In the genomic region with DNA sequence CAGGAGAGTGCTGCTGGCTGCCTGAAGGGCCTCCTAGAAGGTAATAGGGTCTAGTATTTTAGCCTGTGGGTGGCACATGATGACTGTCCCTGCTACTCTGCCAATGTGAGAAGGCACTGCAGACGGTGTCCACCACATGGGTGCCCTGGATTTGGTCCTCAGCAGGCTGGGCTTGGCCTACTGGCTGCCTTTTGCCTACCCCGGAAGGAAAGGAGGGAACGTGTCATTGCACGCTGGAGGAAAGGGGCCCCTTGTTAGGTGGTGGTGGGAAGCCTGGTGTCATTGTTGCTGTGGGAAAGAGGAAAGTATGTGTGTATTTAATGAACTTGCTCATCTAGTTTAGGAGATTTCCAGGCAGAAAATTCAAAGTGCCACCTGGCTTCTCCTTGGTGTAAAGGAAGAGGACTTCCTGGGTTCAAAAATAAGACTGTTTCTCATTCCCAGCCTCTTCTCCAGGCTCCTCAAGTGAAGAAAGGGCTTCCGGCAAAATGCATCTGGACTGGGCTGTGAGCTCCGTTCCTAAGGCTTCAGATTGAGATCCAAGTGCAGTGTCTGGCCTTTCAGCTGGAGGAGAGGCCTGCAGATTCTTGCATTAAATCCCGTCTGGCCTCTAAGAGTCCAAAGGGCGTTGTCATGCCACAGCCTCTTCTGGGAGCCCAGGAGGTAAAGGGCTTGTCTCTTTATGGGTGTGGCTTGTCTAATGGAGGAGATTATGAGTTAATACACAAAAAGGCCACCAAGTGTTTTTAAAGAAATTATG, we compare ENCODE assay signal across 10 cellular contexts. TPM values are rescaled to one million over a fixed set of nuclear protein-coding genes. Genes with fewer than 3 reads are reported as not detected.
DNase-seq lines count a peak whose midpoint lies in the region; ATAC-seq and TF ChIP-seq lines count a peak whose summit lies in the region.
"Had no signal": no experiment of that assay in that cellular context is flagged by ENCODE, and none has a peak within 500 bp of the region (broad histone marks: within the 10 kb centered on the region; RNA-seq: fewer than 3 reads in every experiment).

No MANE protein-coding gene starts in this region.

- H4K20me1 ChIP-seq in HCT116 (ENCODE audit: insufficient read depth), result peaks cover 14% of the 10 kb centered on the region; the same call in 1 of the 2 replicates

- intact Hi-C loops in CD8-positive, alpha-beta T cell (cut with DNase I, micrococcal nuclease), result no loop called here
- intact Hi-C loops in HCT116 (cut with micrococcal nuclease), result no loop called here

- peak overlapping the region; percentile 60 for H3K4me2 ChIP-seq in HCT116 (ENCODE audit: low read length)

- H3K4me3 Mint-ChIP-seq in CD8-positive, alpha-beta T cell, result peak overlapping the region; percentile 47
- H3K4me3 Mint-ChIP-seq in activated naive CD8-positive, alpha-beta T cell treated with anti-CD3 and anti-CD28 coated beads, Interleukin-2, amount 50 U/mL, for 24 hours, result no peak overlapping the region

- H3K79me2 ChIP-seq in HCT116 (ENCODE audit: insufficient read depth, low read length), result peaks cover 90% of the 10 kb centered on the region

- peaks cover 71% of the 10 kb centered on the region for H3K4me1 Mint-ChIP-seq in CD8-positive, alpha-beta T cell (ENCODE audit: low read depth)
- H3K4me1 Mint-ChIP-seq in activated naive CD8-positive, alpha-beta T cell treated with anti-CD3 and anti-CD28 coated beads, Interleukin-2, amount 50 U/mL, for 24 hours, result peaks cover 78% of the 10 kb centered on the region

- no peak for TF ChIP-seq POLR2A in HCT116 (IDR thresholded peaks at IDR 0.05; ENCODE audit: borderline replicate concordance, extremely low read depth, insufficient read depth, insufficient read length)

- DNase-seq in CD8-positive, alpha-beta T cell, result no peak
- DNase-seq in HCT116 (ENCODE audit: low read depth, low spot score) (no peak), lung microvascular endothelial cell (ENCODE audit: low read depth in 2 of 2) (peak; percentile 26 to 44), NCI-H2227 (lab: John Stamatoyannopoulos, UW; ENCODE audit: unreplicated experiment) (no peak), SKM-1 (lab: John Stamatoyannopoulos, UW; ENCODE audit: unreplicated experiment) (no peak)
- no peak for DNase-seq in activated naive CD8-positive, alpha-beta T cell treated with anti-CD3 and anti-CD28 coated beads, Interleukin-2, amount 50 U/mL, for 24 hours
- DNase-seq: NCI-H1048, occipital lobe had no signal

- H2AFZ ChIP-seq in HCT116 (ENCODE audit: low read depth, low read length, poor library complexity, severe bottlenecking), result no peak overlapping the region

- H3K36me3 ChIP-seq in CD8-positive, alpha-beta T cell (ENCODE audit: insufficient read depth, low read length), result no peaks in the 10 kb centered on the region
- H3K36me3 ChIP-seq in HCT116 (ENCODE audit: control insufficient read depth in 1 of 2, insufficient read depth in 2 of 2, low read length in 2 of 2), result no peaks in the 10 kb centered on the region

- H3K9me2 ChIP-seq in HCT116 (ENCODE audit: insufficient read depth), result no peaks in the 10 kb centered on the region

- no peaks in the 10 kb centered on the region for H3K9me3 ChIP-seq in CD8-positive, alpha-beta T cell (ENCODE audit: low read length)
- no peaks in the 10 kb centered on the region for H3K9me3 ChIP-seq in HCT116 (ENCODE audit: control insufficient read depth in 1 of 2, insufficient read depth in 1 of 2, low read depth in 1 of 2, low read length in 2 of 2)

- CTCF ChIA-PET in CD8-positive, alpha-beta T cell (lab: Charles Lee), result interaction anchor here (1.7 kb wide), 1 partner anchor 16 kb away, joined by 4 read pairs; no protein-coding TSS in a partner anchor
- CTCF ChIA-PET in HCT116 (lab: Charles Lee), result no interaction called here

- TF ChIP-seq RAD21 in HCT116 (IDR thresholded peaks at IDR 0.05; ENCODE audit: low read depth), result no peak

- no peak for TF ChIP-seq CTCF in CD8-positive, alpha-beta T cell (IDR thresholded peaks at IDR 0.05)
- no peak for TF ChIP-seq CTCF in HCT116 (IDR thresholded peaks at IDR 0.05 in 2 of 3, conservative IDR thresholded peaks at IDR 0.05 in 1 of 3; ENCODE audit: borderline replicate concordance in 1 of 3, insufficient read depth in 1 of 3, low read depth in 2 of 3, low read length in 2 of 3)

- no peaks in the 10 kb centered on the region for H3K9me3 Mint-ChIP-seq in CD8-positive, alpha-beta T cell
- H3K9me3 Mint-ChIP-seq in activated naive CD8-positive, alpha-beta T cell treated with anti-CD3 and anti-CD28 coated beads, Interleukin-2, amount 50 U/mL, for 24 hours, result no peaks in the 10 kb centered on the region

- POLR2A ChIA-PET in CD8-positive, alpha-beta T cell (lab: Charles Lee), result no interaction called here
- POLR2A ChIA-PET in HCT116 (lab: Charles Lee), result interaction anchor here (1.0 kb wide), 1 partner anchor 36 kb away, joined by 3 read pairs; no protein-coding TSS in a partner anchor

- RAD21 ChIA-PET in HCT116 (lab: Charles Lee; ENCODE audit: low non-redundant PET in 1 of 2, low total read pairs in 2 of 2, uncharacterized antibody in 2 of 2, unreplicated experiment in 2 of 2), result no interaction called here

- no peak for ATAC-seq in CD8-positive, alpha-beta T cell
- ATAC-seq in HCT116, result peak; percentile 58
- peak; percentile 42 for ATAC-seq in activated naive CD8-positive, alpha-beta T cell treated with anti-CD3 and anti-CD28 coated beads, Interleukin-2, amount 50 U/mL, for 24 hours
- ATAC-seq in GM18520 (IDR thresholded peaks at IDR 0.05; ENCODE audit: unreplicated experiment), result no peak
- ATAC-seq in GM19455 (IDR thresholded peaks at IDR 0.05; ENCODE audit: unreplicated experiment), result no peak

- peak overlapping the region; percentile 45 for H3K27ac Mint-ChIP-seq in CD8-positive, alpha-beta T cell
- peak overlapping the region; percentile 66 for H3K27ac Mint-ChIP-seq in activated naive CD8-positive, alpha-beta T cell treated with anti-CD3 and anti-CD28 coated beads, Interleukin-2, amount 50 U/mL, for 24 hours

- H3K27me3 Mint-ChIP-seq in CD8-positive, alpha-beta T cell (ENCODE audit: low read depth), result no peaks in the 10 kb centered on the region
- no peaks in the 10 kb centered on the region for H3K27me3 Mint-ChIP-seq in activated naive CD8-positive, alpha-beta T cell treated with anti-CD3 and anti-CD28 coated beads, Interleukin-2, amount 50 U/mL, for 24 hours

- no peak overlapping the region for H3K27ac ChIP-seq in CD8-positive, alpha-beta T cell (ENCODE audit: low read depth, low read length)
- no peak overlapping the region; the same call in 1 of the 2 replicates for H3K27ac ChIP-seq in HCT116 (ENCODE audit: low read depth, low read length)

- H3K36me3 Mint-ChIP-seq in CD8-positive, alpha-beta T cell, result no peaks in the 10 kb centered on the region
- peaks cover 24% of the 10 kb centered on the region for H3K36me3 Mint-ChIP-seq in activated naive CD8-positive, alpha-beta T cell treated with anti-CD3 and anti-CD28 coated beads, Interleukin-2, amount 50 U/mL, for 24 hours (ENCODE audit: low read depth)

- peaks cover 32% of the 10 kb centered on the region for H3K4me1 ChIP-seq in CD8-positive, alpha-beta T cell (ENCODE audit: insufficient read depth, low read length)
- H3K4me1 ChIP-seq in HCT116 (ENCODE audit: control insufficient read depth in 1 of 2, insufficient read depth in 2 of 2, low read length in 2 of 2), result peaks cover 17 to 40% of the 10 kb centered on the region in 2 experiments

- H3K4me3 ChIP-seq in CD8-positive, alpha-beta T cell (ENCODE audit: low read depth, low read length), result no peak overlapping the region
- peak overlapping the region in 1 of 2 experiments; percentile 12; a peak in 1 of 4 replicates for H3K4me3 ChIP-seq in HCT116 (replicated peaks in 1 of 2; ENCODE audit: low read depth in 1 of 2, low read length in 2 of 2)

- H3K9ac ChIP-seq in HCT116 (ENCODE audit: low read length), result peak overlapping the region; percentile 10; the same call in 1 of the 2 replicates

- no TSS peak for BruUV-seq in HCT116 (replicated peaks; lab: Mats Ljungman, UMichigan)

- H3K27me3 ChIP-seq in CD8-positive, alpha-beta T cell (ENCODE audit: insufficient read depth, low read length), result no peaks in the 10 kb centered on the region
- no peaks in the 10 kb centered on the region for H3K27me3 ChIP-seq in HCT116 (ENCODE audit: insufficient read depth, low read length)

TF ChIP-seq in HCT116, 20 proteins besides CTCF, POLR2A, EP300 and RAD21:
- TF ChIP-seq CEBPB (IDR thresholded peaks at IDR 0.05; ENCODE audit: low read depth) (no peak), ATF3 (IDR thresholded peaks at IDR 0.05) (no peak), EGR1 (IDR thresholded peaks at IDR 0.05; ENCODE audit: low read depth) (no peak), MAX (IDR thresholded peaks at IDR 0.05) (no peak), ZNF274 (IDR thresholded peaks at IDR 0.05; ENCODE audit: low read depth, low read length) (no peak), SP1 (IDR thresholded peaks at IDR 0.05; ENCODE audit: low read depth) (no peak; the same call in 1 of the 2 replicates)
- TF ChIP-seq, protein P1, sequence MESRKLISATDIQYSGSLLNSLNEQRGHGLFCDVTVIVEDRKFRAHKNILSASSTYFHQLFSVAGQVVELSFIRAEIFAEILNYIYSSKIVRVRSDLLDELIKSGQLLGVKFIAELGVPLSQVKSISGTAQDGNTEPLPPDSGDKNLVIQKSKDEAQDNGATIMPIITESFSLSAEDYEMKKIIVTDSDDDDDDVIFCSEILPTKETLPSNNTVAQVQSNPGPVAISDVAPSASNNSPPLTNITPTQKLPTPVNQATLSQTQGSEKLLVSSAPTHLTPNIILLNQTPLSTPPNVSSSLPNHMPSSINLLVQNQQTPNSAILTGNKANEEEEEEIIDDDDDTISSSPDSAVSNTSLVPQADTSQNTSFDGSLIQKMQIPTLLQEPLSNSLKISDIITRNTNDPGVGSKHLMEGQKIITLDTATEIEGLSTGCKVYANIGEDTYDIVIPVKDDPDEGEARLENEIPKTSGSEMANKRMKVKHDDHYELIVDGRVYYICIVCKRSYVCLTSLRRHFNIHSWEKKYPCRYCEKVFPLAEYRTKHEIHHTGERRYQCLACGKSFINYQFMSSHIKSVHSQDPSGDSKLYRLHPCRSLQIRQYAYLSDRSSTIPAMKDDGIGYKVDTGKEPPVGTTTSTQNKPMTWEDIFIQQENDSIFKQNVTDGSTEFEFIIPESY (IDR thresholded peaks at IDR 0.05; ENCODE audit: extremely low read depth, insufficient replicate concordance, low read length), result no peak

RNA-seq across cellular contexts. Expression of gene RPTOR, which starts 55.1 kb away (rescaled TPM):
- 10 to 100 TPM; 44.5 to 48.3 TPM for total RNA-seq in CD8-positive, alpha-beta T cell
- 69.5 TPM for total RNA-seq in HCT116 (2021; ENCODE audit: unreplicated experiment)
- 30.5 and 37.6 TPM in 2 replicates for polyA plus RNA-seq in HCT116 (2012)
- total RNA-seq in lung microvascular endothelial cell, result 9.2 and 11.7 TPM in 2 replicates

Comparison
In these comparisons a context has a peak if more than half of its experiments do, and no peak if none do; other contexts are left out.
1. ATAC-seq: peak in HCT116 (single experiment) and activated naive CD8-positive, alpha-beta T cell treated with anti-CD3 and anti-CD28 coated beads, Interleukin-2, amount 50 U/mL, for 24 hours (single experiment); none in CD8-positive, alpha-beta T cell (single experiment), GM18520 (single experiment) and GM19455 (single experiment).
2. DNase-seq: peak in lung microvascular endothelial cell (2 of 2); none in CD8-positive, alpha-beta T cell (0 of 7), HCT116 (single experiment), activated naive CD8-positive, alpha-beta T cell treated with anti-CD3 and anti-CD28 coated beads, Interleukin-2, amount 50 U/mL, for 24 hours (single experiment), NCI-H2227 (single experiment) and SKM-1 (single experiment).